ENCODE assay signal across 2 cellular contexts in genomic region chr6:30815085-30815742, GRCh38.
A peak's percentile ranks its signal among the peaks of the same experiment; 100 is the strongest.
TF ChIP-seq lines count a peak whose summit lies in the region.
"Not testable (repeated sequence)": the region's sequence is repeated elsewhere in the genome, so short reads cannot be mapped to it uniquely, and the experiment has no call there.

No MANE protein-coding gene starts in this region.

TF ChIP-seq in A549, 52 proteins besides CTCF, POLR2A, EP300 and RAD21:
- TF ChIP-seq BCL3 (IDR thresholded peaks at IDR 0.05) = peak; percentile 28; the same call in 1 of the 3 replicates
- peak in 1 of 2 experiments; percentile 47; a peak in 2 of 5 replicates for TF ChIP-seq JUN (IDR thresholded peaks at IDR 0.05)

TF ChIP-seq in K562, 482 proteins besides CTCF, POLR2A, EP300 and RAD21 (continued from another document):
- TF ChIP-seq THRB (CRISPR knock-in tag; conservative IDR thresholded peaks at IDR 0.05) (peak; percentile 84; the same call in 1 of the 2 replicates), PBX2 (tag; conservative IDR thresholded peaks at IDR 0.05; ENCODE audit: low read depth) (0 out of 2 replicates have a peak, but pooled peaks have one; percentile 16), RNF2 (IDR thresholded peaks at IDR 0.05) (0 out of 2 replicates have a peak, but pooled peaks have one; percentile 28), NONO (IDR thresholded peaks at IDR 0.05; ENCODE audit: low read depth in 2 of 2, low read length in 1 of 2) (0 out of 4 replicates have a peak, but pooled peaks of 1 of the 2 experiments have one; percentile 53), SP1 (CRISPR knock-in tag; IDR thresholded peaks at IDR 0.05) (peak; percentile 46; the same call in 1 of the 2 replicates), FOS (IDR thresholded peaks at IDR 0.05; ENCODE audit: extremely low read depth, insufficient read length) (peak; percentile 35), POLR2G (IDR thresholded peaks at IDR 0.05; ENCODE audit: low read depth, low read length) (peak; percentile 46), ZNF696 (CRISPR knock-in tag; conservative IDR thresholded peaks at IDR 0.05) (0 out of 2 replicates have a peak, but pooled peaks have one; percentile 24), ERF (CRISPR knock-in tag; IDR thresholded peaks at IDR 0.05) (0 out of 2 replicates have a peak, but pooled peaks have one; percentile 31), MBD2 (IDR thresholded peaks at IDR 0.05; ENCODE audit: borderline replicate concordance, low read depth) (0 out of 2 replicates have a peak, but pooled peaks have one; percentile 52), NCOR1 (IDR thresholded peaks at IDR 0.05) (peak; percentile 42), ZC3H4 (CRISPR knock-in tag; IDR thresholded peaks at IDR 0.05; ENCODE audit: borderline replicate concordance) (peak; percentile 90), THRAP3 (IDR thresholded peaks at IDR 0.05; ENCODE audit: borderline replicate concordance) (peak; percentile 68; the same call in 1 of the 2 replicates), LCOR (CRISPR knock-in tag; IDR thresholded peaks at IDR 0.05) (0 out of 2 replicates have a peak, but pooled peaks have one; percentile 59), AFF1 (IDR thresholded peaks at IDR 0.05; ENCODE audit: low read depth in 1 of 2, partially characterized antibody in 2 of 2) (peak in 1 of 2 experiments; percentile 86), RBFOX2 (IDR thresholded peaks at IDR 0.05; ENCODE audit: low read depth, low read length) (peak; percentile 45; the same call in 1 of the 2 replicates), GTF2E2 (tag; IDR thresholded peaks at IDR 0.05) (0 out of 2 replicates have a peak, but pooled peaks have one; percentile 49), POLR2H (tag; IDR thresholded peaks at IDR 0.05; ENCODE audit: low read depth) (peak; percentile 97), MEIS2 (IDR thresholded peaks at IDR 0.05; ENCODE audit: partially characterized antibody) (peak; percentile 57), MTA3 (IDR thresholded peaks at IDR 0.05; ENCODE audit: borderline replicate concordance) (peak; percentile 96), TBP (optimal IDR thresholded peaks at IDR 0.05; ENCODE audit: low read depth, low read length) (peak; percentile 9), PYGO2 (tag; IDR thresholded peaks at IDR 0.05) (0 out of 2 replicates have a peak, but pooled peaks have one; percentile 10), SREBF1 (IDR thresholded peaks at IDR 0.05; ENCODE audit: borderline replicate concordance, low read depth, low read length) (peak; percentile 94), GTF2A2 (tag; IDR thresholded peaks at IDR 0.05) (peak; percentile 79), CBX1 (IDR thresholded peaks at IDR 0.05; ENCODE audit: low read depth) (peak; percentile 88; the same call in 1 of the 2 replicates), POLR2AphosphoS2 (IDR thresholded peaks at IDR 0.05; ENCODE audit: low read length) (peak; percentile 87; the same call in 1 of the 2 replicates), ARNT (IDR thresholded peaks at IDR 0.05) (0 out of 4 replicates have a peak, but pooled peaks of 1 of the 2 experiments have one; percentile 41), POLR2B (IDR thresholded peaks at IDR 0.05; ENCODE audit: low read depth, partially characterized antibody) (peak; percentile 96), KDM5B (IDR thresholded peaks at IDR 0.05; ENCODE audit: insufficient replicate concordance, low read depth, low read length) (peak; percentile 77), SUPT5H (IDR thresholded peaks at IDR 0.05) (peak; percentile 95), ASH1L (IDR thresholded peaks at IDR 0.05; ENCODE audit: borderline replicate concordance, low read depth, partially characterized antibody) (peak; percentile 60), FIP1L1 (IDR thresholded peaks at IDR 0.05; ENCODE audit: low read depth, low read length, poor library complexity, severe bottlenecking) (peak; percentile 24), NFIC (IDR thresholded peaks at IDR 0.05) (peak; percentile 64), SMAD1 (IDR thresholded peaks at IDR 0.05; ENCODE audit: low read depth, low read length, partially characterized antibody) (peak; percentile 94), CSDE1 (IDR thresholded peaks at IDR 0.05) (peak in 1 of 2 experiments; percentile 64; a peak in 1 of 4 replicates), NFYB (IDR thresholded peaks at IDR 0.05; ENCODE audit: extremely low read depth, insufficient read length) (peak; percentile 76)
- TF ChIP-seq PBX2 (CRISPR knock-in tag; IDR thresholded peaks at IDR 0.05; ENCODE audit: low read depth) = not testable (repeated sequence)
